Comparison of ENCODE assay signal across 1 cellular context in the genomic region with DNA sequence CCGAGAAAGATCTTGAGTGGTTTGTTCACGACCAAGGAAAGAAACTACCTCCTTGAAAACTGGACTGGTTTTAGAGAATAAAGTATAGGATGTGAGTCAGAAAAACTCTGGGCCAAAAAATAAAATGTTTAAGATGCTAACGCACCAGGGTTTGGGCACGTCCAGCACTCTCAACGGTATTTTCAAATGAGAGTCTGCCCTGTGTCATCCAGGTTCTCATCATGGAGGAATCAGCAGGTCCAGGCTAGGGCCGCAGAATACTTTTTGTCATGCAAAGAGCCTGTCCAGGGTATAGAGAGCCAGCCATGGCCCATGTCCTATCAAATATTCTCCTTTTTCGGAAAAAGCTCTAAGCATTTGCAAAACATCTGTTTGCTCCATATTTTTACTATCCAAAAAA.
TF ChIP-seq lines count a peak whose summit lies in the region.

No MANE protein-coding gene starts in this region.

TF ChIP-seq in IMR-90, 13 proteins besides CTCF, POLR2A, EP300 and RAD21:
- TF ChIP-seq BHLHE40 (IDR thresholded peaks at IDR 0.05; ENCODE audit: low read depth, low read length) (no peak), MXI1 (IDR thresholded peaks at IDR 0.05; ENCODE audit: borderline replicate concordance, low read depth, low read length) (no peak), MAFK (IDR thresholded peaks at IDR 0.05; ENCODE audit: low read depth, low read length) (no peak)
